12 cellular contexts compared by ENCODE assay signal in genomic region chr16:75761111-75761510, GRCh38. TPM values are rescaled to one million over a fixed set of nuclear protein-coding genes. Genes with fewer than 3 reads are reported as not detected.
DNase-seq lines count a peak whose midpoint lies in the region; ATAC-seq and TF ChIP-seq lines count a peak whose summit lies in the region.
"Had no signal": no experiment of that assay in that cellular context is flagged by ENCODE, and none has a peak within 500 bp of the region (broad histone marks: within the 10 kb centered on the region; RNA-seq: fewer than 3 reads in every experiment).

No MANE protein-coding gene starts in this region.

- WGBS in prostate gland = 77% methylated on average over 7 of the region's 7 CpGs

- DNase-seq in astrocyte of the hippocampus (ENCODE audit: low read depth, low spot score) (peak; percentile 26), prostate gland (ENCODE audit: low spot score) (no peak), SHP77 (lab: John Stamatoyannopoulos, UW) (no peak), amygdala (lab: John Stamatoyannopoulos, UW) (no peak), NCI-H1417 (lab: John Stamatoyannopoulos, UW) (no peak)
- DNase-seq: naive thymus-derived CD4-positive, alpha-beta T cell; NCI-H510A had no signal

- H3K4me3 ChIP-seq in prostate gland = no peak overlapping the region
- H3K4me3 ChIP-seq: cardiac muscle cell, hepatocyte had no signal

- no peaks in the 10 kb centered on the region for H3K9me3 ChIP-seq in prostate gland

- no peaks in the 10 kb centered on the region for H3K4me1 ChIP-seq in prostate gland (replicated peaks)

- H3K27me3 ChIP-seq in prostate gland (replicated peaks; ENCODE audit: insufficient read depth) = no peaks in the 10 kb centered on the region
- H3K27me3 ChIP-seq: cardiac muscle cell, hepatocyte had no signal

- no peaks in the 10 kb centered on the region for H3K36me3 ChIP-seq in prostate gland
- H3K36me3 ChIP-seq: cardiac muscle cell had no signal

- ATAC-seq in GM18498 (IDR thresholded peaks at IDR 0.05; ENCODE audit: unreplicated experiment) = peak; percentile 20
- peak; percentile 50 for ATAC-seq in GM21360 (IDR thresholded peaks at IDR 0.05; ENCODE audit: unreplicated experiment)
- peak; percentile 16 for ATAC-seq in HG03159 (IDR thresholded peaks at IDR 0.05; ENCODE audit: unreplicated experiment)
- ATAC-seq: naive thymus-derived CD4-positive, alpha-beta T cell had no signal

- no peak overlapping the region for H3K27ac ChIP-seq in prostate gland
- H3K27ac ChIP-seq: cardiac muscle cell, hepatocyte had no signal

- intact Hi-C loops in prostate gland (cut with DNase I) = loop anchor here (10.0 kb wide), 1 partner anchor 566 kb away; no protein-coding TSS in a partner anchor

- no peak for TF ChIP-seq CTCF in prostate gland (IDR thresholded peaks at IDR 0.05)

- TF ChIP-seq POLR2A in prostate gland (IDR thresholded peaks at IDR 0.05) = no peak

RNA-seq across cellular contexts. Expression of gene CPHXL, which starts 34.8 kb away (rescaled TPM):
- not detected for total RNA-seq in prostate gland
- total RNA-seq: cardiac muscle cell; hepatocyte; naive thymus-derived CD4-positive, alpha-beta T cell had no signal

RNA-seq across cellular contexts. Expression of gene DUXB, which starts 59.9 kb away (rescaled TPM):
- total RNA-seq in prostate gland = not detected
- total RNA-seq: cardiac muscle cell; hepatocyte; naive thymus-derived CD4-positive, alpha-beta T cell had no signal
